In genomic region chr1:20481643-20482498, GRCh38 we compare ENCODE assay signal across 20 cellular contexts. TPM values are rescaled to one million over a fixed set of nuclear protein-coding genes. Genes with fewer than 3 reads are reported as not detected.
DNase-seq lines count a peak whose midpoint lies in the region; ATAC-seq and TF ChIP-seq lines count a peak whose summit lies in the region.
"Had no signal": no experiment of that assay in that cellular context is flagged by ENCODE, and none has a peak within 500 bp of the region (broad histone marks: within the 10 kb centered on the region; RNA-seq: fewer than 3 reads in every experiment).

No MANE protein-coding gene starts in this region.

- no peaks in the 10 kb centered on the region for H3K9me3 ChIP-seq in GM23248 (ENCODE audit: low read depth)
- no peaks in the 10 kb centered on the region for H3K9me3 ChIP-seq in tibial artery
- H3K9me3 ChIP-seq: breast epithelium, lower lobe of right lung had no signal

- intact Hi-C loops in left ventricle myocardium superior (cut with micrococcal nuclease) (no loop called here), tibial artery (cut with DNase I; ENCODE audit: low total_unique reads) (no loop called here)

- no peaks in the 10 kb centered on the region for H3K27me3 Mint-ChIP-seq in progenitor cell of endocrine pancreas

- in situ Hi-C loops in GM23248 (cut with MboI), result no loop called here

- DNase-seq in GM23248 (no peak), progenitor cell of endocrine pancreas (ENCODE audit: low spot score, unreplicated experiment) (no peak), iPS-NIHi7 (ENCODE audit: extremely low spot score) (no peak), left ventricle myocardium superior (no peak), tibial artery (no peak)
- no peak for DNase-seq in NK-92 treated with Interleukin-12 subunit alpha and Interleukin-12 subunit beta, amount 100 ng/mL, for 24 hours (lab: John Stamatoyannopoulos, UW)
- DNase-seq: activated CD8-positive, alpha-beta memory T cell treated with anti-CD3 and anti-CD28 coated beads for 24 hours; activated naive CD8-positive, alpha-beta T cell treated with anti-CD3 and anti-CD28 coated beads for 36 hours; GOT3; lower lobe of right lung; MM.1S; naive thymus-derived CD8-positive, alpha-beta T cell; NCI-H1694 treated with DMSO at 0.1 percent for 48 hours; SHP77 treated with DMSO at 0.1 percent for 48 hours; stimulated activated CD4-positive, alpha-beta T cell treated with anti-CD3 and anti-CD28 coated beads, Interleukin-12 subunit alpha, Interleukin-12 subunit beta, amount 100 ng/mL, for 4 hours; T-helper 2 cell had no signal

- H3K4me1 Mint-ChIP-seq in progenitor cell of endocrine pancreas (ENCODE audit: low read depth), result peaks cover 60% of the 10 kb centered on the region

- TF ChIP-seq CTCF in progenitor cell of endocrine pancreas (IDR thresholded peaks at IDR 0.05; ENCODE audit: unreplicated experiment), result no peak
- TF ChIP-seq CTCF in tibial artery (IDR thresholded peaks at IDR 0.05), result no peak

- H3K36me3 ChIP-seq in GM23248 (ENCODE audit: low read depth) (no peaks in the 10 kb centered on the region), tibial artery (no peaks in the 10 kb centered on the region)
- H3K36me3 ChIP-seq: breast epithelium, lower lobe of right lung had no signal

- no peak overlapping the region for H2AFZ ChIP-seq in GM23248

- H3K79me2 ChIP-seq in GM23248 (ENCODE audit: insufficient read depth), result peaks cover 27% of the 10 kb centered on the region

- H3K4me1 ChIP-seq in GM23248 (ENCODE audit: insufficient read depth), result peaks cover 42% of the 10 kb centered on the region
- peaks cover 0 to 44% (median 30%) of the 10 kb centered on the region in 4 donors for H3K4me1 ChIP-seq in tibial artery

- peaks cover 24% of the 10 kb centered on the region for H3F3A ChIP-seq in GM23248 (ENCODE audit: insufficient read depth)

- H3K27ac Mint-ChIP-seq in progenitor cell of endocrine pancreas, result peak overlapping the region; percentile 97
- H3K27ac Mint-ChIP-seq: activated naive CD8-positive, alpha-beta T cell treated with anti-CD3 and anti-CD28 coated beads for 36 hours; naive thymus-derived CD8-positive, alpha-beta T cell had no signal

- H3K9me2 ChIP-seq in GM23248 (ENCODE audit: insufficient read depth), result no peaks in the 10 kb centered on the region

- ATAC-seq in left ventricle myocardium superior, result no peak
- ATAC-seq: esophagus mucosa; lower lobe of right lung; naive thymus-derived CD8-positive, alpha-beta T cell had no signal

- H4K20me1 ChIP-seq in GM23248 (ENCODE audit: insufficient read depth), result no peaks in the 10 kb centered on the region

- no peak overlapping the region for H3K9ac ChIP-seq in GM23248

- H3K4me3 Mint-ChIP-seq in progenitor cell of endocrine pancreas (ENCODE audit: low read depth), result peak overlapping the region; percentile 26
- H3K4me3 Mint-ChIP-seq: activated naive CD8-positive, alpha-beta T cell treated with anti-CD3 and anti-CD28 coated beads for 36 hours had no signal

- H3K4me2 ChIP-seq in GM23248 (ENCODE audit: unreplicated experiment), result no peak overlapping the region

- H3K27ac ChIP-seq in GM23248, result no peak overlapping the region
- peak overlapping the region; percentile 96 for H3K27ac ChIP-seq in angular gyrus (ENCODE audit: low read depth, low read length)
- H3K27ac ChIP-seq in layer of hippocampus (ENCODE audit: low read depth, low read length), result peak overlapping the region; percentile 84
- no peak overlapping the region for H3K27ac ChIP-seq in tibial artery
- H3K27ac ChIP-seq: lower lobe of right lung had no signal

- 92 to 93% methylated on average over 9 to 10 of the region's 10 CpGs for WGBS in GM23248 (ENCODE audit: low coverage in 1 of 2, low lambda C conversion rate in 2 of 2, missing lambda C conversion rate in 2 of 2), 2 experiments

- H3K9me3 Mint-ChIP-seq in progenitor cell of endocrine pancreas (ENCODE audit: low read depth), result no peaks in the 10 kb centered on the region
- H3K9me3 Mint-ChIP-seq: activated naive CD8-positive, alpha-beta T cell treated with anti-CD3 and anti-CD28 coated beads for 36 hours; naive thymus-derived CD8-positive, alpha-beta T cell had no signal

- H3K27me3 ChIP-seq in GM23248 (replicated peaks; ENCODE audit: insufficient read depth), result no peaks in the 10 kb centered on the region
- peaks cover 2% of the 10 kb centered on the region for H3K27me3 ChIP-seq in layer of hippocampus (ENCODE audit: control insufficient read depth, insufficient read depth, low read length)
- H3K27me3 ChIP-seq in tibial artery, result peaks cover 0 to 80% of the 10 kb centered on the region in 2 donors
- H3K27me3 ChIP-seq: breast epithelium had no signal

- H3K4me3 ChIP-seq in GM23248 (peak overlapping the region; percentile 46; the same call in 1 of the 2 replicates), tibial artery (no peak overlapping the region)
- H3K4me3 ChIP-seq: breast epithelium, lower lobe of right lung had no signal

- no peaks in the 10 kb centered on the region for H3K36me3 Mint-ChIP-seq in progenitor cell of endocrine pancreas (ENCODE audit: insufficient read depth)
- H3K36me3 Mint-ChIP-seq: activated naive CD8-positive, alpha-beta T cell treated with anti-CD3 and anti-CD28 coated beads for 36 hours had no signal

RNA-seq across cellular contexts. Expression of gene CAMK2N1, which starts 4.1 kb away (rescaled TPM):
- total RNA-seq in GM23248 (2014; rRNA removed; shearing (Covaris generic)), result 37.6 and 38.2 TPM in 2 replicates
- polyA plus RNA-seq in GM23248 (2016; fragmentation: Nextera tagmentation; extraction: Ambion mirVana), result 28.6 and 28.8 TPM in 2 replicates
- total RNA-seq in progenitor cell of endocrine pancreas (67.2 and 69.2 TPM in 2 replicates), left ventricle myocardium superior (9.9 TPM)

RNA-seq across cellular contexts. Expression of gene MUL1, which starts 26.1 kb away (rescaled TPM):
- total RNA-seq in GM23248 (2014; rRNA removed; shearing (Covaris generic)), result 36.8 and 50.7 TPM in 2 replicates
- polyA plus RNA-seq in GM23248 (2016; fragmentation: Nextera tagmentation; extraction: Ambion mirVana), result 50.6 and 51.0 TPM in 2 replicates
- total RNA-seq in progenitor cell of endocrine pancreas (23.2 and 25.1 TPM in 2 replicates), left ventricle myocardium superior (45.0 TPM)

Comparison
In these comparisons a context has a peak if more than half of its experiments do, and no peak if none do; other contexts are left out.
1. H3K27ac ChIP-seq: peak in angular gyrus (single experiment) and layer of hippocampus (single experiment); none in GM23248 (single experiment) and tibial artery (0 of 2).